12 cellular contexts compared by ENCODE assay signal in genomic region chr18:74501386-74501785, GRCh38. TPM values are rescaled to one million over a fixed set of nuclear protein-coding genes. Genes with fewer than 3 reads are reported as not detected.
DNase-seq lines count a peak whose midpoint lies in the region; ATAC-seq, FAIRE-seq and TF ChIP-seq lines count a peak whose summit lies in the region.
"Had no signal": no experiment of that assay in that cellular context is flagged by ENCODE, and none has a peak within 500 bp of the region (broad histone marks: within the 10 kb centered on the region; RNA-seq: fewer than 3 reads in every experiment).

No MANE protein-coding gene starts in this region.

- FAIRE-seq in D721Med (lab: Jason Lieb, UNC): peak; percentile 55

- H3K27ac ChIP-seq in RWPE2 (ENCODE audit: poor library complexity, severe bottlenecking): peak overlapping the region; percentile 81
- H3K27ac ChIP-seq in prostate gland: peak overlapping the region; percentile 93 to 96

- peak; percentile 60 for ATAC-seq in RWPE2 (ENCODE audit: low read depth)
- ATAC-seq in esophagus mucosa: peak; percentile 43
- ATAC-seq in HG03378 (IDR thresholded peaks at IDR 0.05; ENCODE audit: unreplicated experiment): no peak

- DNase-seq in D721Med (ENCODE audit: insufficient read length, low spot score) (no peak), RWPE2 (ENCODE audit: low spot score) (no peak), prostate gland (ENCODE audit: low spot score) (peak; percentile 25), NCI-H774 (lab: John Stamatoyannopoulos, UW) (no peak), globus pallidus (ENCODE audit: low spot score) (no peak)
- DNase-seq in activated effector memory CD4-positive, alpha-beta T cell treated with anti-CD3 and anti-CD28 coated beads, Interleukin-2, amount 50 U/mL, for 16 hours: no peak
- DNase-seq: DMS79 had no signal

- H3K4me3 ChIP-seq in RWPE2 (ENCODE audit: severe bottlenecking) (peak overlapping the region; percentile 25), prostate gland (peak overlapping the region in 1 of 2 donors; percentile 30)
- H3K4me3 ChIP-seq: coronary artery had no signal

- H3K4me1 ChIP-seq in RWPE2 (ENCODE audit: insufficient read depth, poor library complexity, severe bottlenecking) (peaks cover 11% of the 10 kb centered on the region), prostate gland (replicated peaks) (no peaks in the 10 kb centered on the region)

- H3K9me3 ChIP-seq in RWPE2 (ENCODE audit: severe bottlenecking) (no peaks in the 10 kb centered on the region), prostate gland (no peaks in the 10 kb centered on the region)

- TF ChIP-seq POLR2A in prostate gland (IDR thresholded peaks at IDR 0.05): no peak

- TF ChIP-seq CTCF in D721Med (IDR thresholded peaks at IDR 0.05; ENCODE audit: insufficient read depth, missing control alignments) (no peak), RWPE2 (IDR thresholded peaks at IDR 0.05; ENCODE audit: poor library complexity, severe bottlenecking) (no peak), prostate gland (IDR thresholded peaks at IDR 0.05) (no peak)

- H3K27me3 ChIP-seq in RWPE2 (ENCODE audit: insufficient read depth, poor library complexity, severe bottlenecking) (no peaks in the 10 kb centered on the region), prostate gland (replicated peaks; ENCODE audit: insufficient read depth) (no peaks in the 10 kb centered on the region)

- 43% methylated on average over 4 of the region's 4 CpGs for WGBS in prostate gland

- H3K36me3 ChIP-seq in RWPE2 (ENCODE audit: low read depth) (peaks cover 57% of the 10 kb centered on the region), prostate gland (no peaks in the 10 kb centered on the region)

- intact Hi-C loops in prostate gland (cut with DNase I): no loop called here

RNA-seq across cellular contexts. Expression of gene CNDP2, which starts 5.2 kb away (rescaled TPM):
- total RNA-seq in esophagus mucosa (185 TPM), prostate gland (100 to 1,000 TPM; 144 to 294 TPM)

RNA-seq across cellular contexts. Expression of gene CNDP1, which starts 32.9 kb away (rescaled TPM):
- total RNA-seq in esophagus mucosa (not detected), prostate gland (not detected)
- total RNA-seq: M059J had no signal

RNA-seq across cellular contexts. Expression of gene DIPK1C, which starts 44.3 kb away (rescaled TPM):
- not detected for total RNA-seq in esophagus mucosa
- 10 to 100 TPM in 1 of 2 donors, not detected in 1; 10.8 TPM for total RNA-seq in prostate gland
- total RNA-seq: M059J, subcutaneous adipose tissue had no signal
